Comparison of ENCODE assay signal across 8 cellular contexts in genomic region chr2:61562615-61563014, GRCh38.
"Had no signal": no experiment of that assay in that cellular context is flagged by ENCODE, and none has a peak within 500 bp of the region (broad histone marks: within the 10 kb centered on the region; RNA-seq: fewer than 3 reads in every experiment).

No MANE protein-coding gene starts in this region.

- FAIRE-seq: G401.6, GM12878, GM12891, GM12892, GM18507, GM19239 had no signal

- ATAC-seq: GM12878 had no signal

- H3K4me3 ChIP-seq: GM12878 had no signal

- DNase-seq: GDM1, GF-D8 had no signal
